Comparison of ENCODE assay signal across 23 cellular contexts in genomic region chr17:28087743-28088142, GRCh38. TPM values are rescaled to one million over a fixed set of nuclear protein-coding genes. Genes with fewer than 3 reads are reported as not detected.
DNase-seq lines count a peak whose midpoint lies in the region; ATAC-seq, FAIRE-seq and TF ChIP-seq lines count a peak whose summit lies in the region.
"Had no signal": no experiment of that assay in that cellular context is flagged by ENCODE, and none has a peak within 500 bp of the region (broad histone marks: within the 10 kb centered on the region; RNA-seq: fewer than 3 reads in every experiment).

No MANE protein-coding gene starts in this region.

- H3K4me1 ChIP-seq in A549 (peaks cover 15% of the 10 kb centered on the region), endodermal cell (ENCODE audit: control insufficient read depth, insufficient read depth, low read length) (no peaks in the 10 kb centered on the region), mucosa of descending colon (ENCODE audit: low read depth) (peaks cover 7% of the 10 kb centered on the region), psoas muscle (no peaks in the 10 kb centered on the region)
- H3K4me1 ChIP-seq: BE2C; BLaER1 treated with 17β-estradiol and CSF1 and Interleukin-3, amounts not matched to agents 10 nM and 100 nM had no signal

- CTCF ChIA-PET in A549 (lab: Yijun Ruan, JAX), result no interaction called here

- peak overlapping the region; percentile 15 for H3K27ac Mint-ChIP-seq in endodermal cell
- H3K27ac Mint-ChIP-seq: CD14-positive monocyte; CD4-positive, alpha-beta T cell; HFFc6 had no signal

- H3K36me3 ChIP-seq in endodermal cell (ENCODE audit: control insufficient read depth, insufficient read depth, low read length), result no peaks in the 10 kb centered on the region
- H3K36me3 ChIP-seq in mucosa of descending colon (ENCODE audit: low read depth), result no peaks in the 10 kb centered on the region
- no peaks in the 10 kb centered on the region for H3K36me3 ChIP-seq in psoas muscle (ENCODE audit: insufficient read depth in 1 of 2, low read depth in 1 of 2)
- H3K36me3 ChIP-seq: BE2C, HAP-1 had no signal

- TF ChIP-seq CTCF in A549 (IDR thresholded peaks at IDR 0.05) (no peak), D721Med (IDR thresholded peaks at IDR 0.05; ENCODE audit: insufficient read depth, missing control alignments) (no peak), endodermal cell (conservative IDR thresholded peaks at IDR 0.05) (no peak), mucosa of descending colon (IDR thresholded peaks at IDR 0.05) (no peak), psoas muscle (IDR thresholded peaks at IDR 0.05) (no peak)

- peaks cover 20% of the 10 kb centered on the region for H3K9me3 Mint-ChIP-seq in endodermal cell
- H3K9me3 Mint-ChIP-seq: CD14-positive monocyte, HFFc6 had no signal

- peaks cover 5% of the 10 kb centered on the region for H3K4me1 Mint-ChIP-seq in endodermal cell
- H3K4me1 Mint-ChIP-seq: CD14-positive monocyte had no signal

- no peak overlapping the region for H3K4me2 ChIP-seq in A549
- H3K4me2 ChIP-seq: BLaER1 treated with 17β-estradiol and CSF1 and Interleukin-3, amounts not matched to agents 10 nM and 100 nM had no signal

- no peak overlapping the region for H3K4me3 Mint-ChIP-seq in endodermal cell
- H3K4me3 Mint-ChIP-seq: CD14-positive monocyte; CD4-positive, alpha-beta T cell; HFFc6 had no signal

- ATAC-seq in A549 (no peak), mucosa of descending colon (peak; percentile 55), psoas muscle (no peak)

- intact Hi-C loops in mucosa of descending colon (cut with DNase I, micrococcal nuclease), result no loop called here
- intact Hi-C loops in psoas muscle (cut with DNase I), result no loop called here

- no peak overlapping the region for H3K9ac ChIP-seq in endodermal cell (ENCODE audit: extremely low read depth, low read length, poor library complexity, severe bottlenecking)
- H3K9ac ChIP-seq: BLaER1 treated with 17β-estradiol and CSF1 and Interleukin-3, amounts not matched to agents 10 nM and 100 nM had no signal

- H3K9me3 ChIP-seq in A549 (peaks cover 3% of the 10 kb centered on the region; the same call in 1 of the 3 replicates), endodermal cell (ENCODE audit: control insufficient read depth, low read length) (peaks cover 18% of the 10 kb centered on the region), mucosa of descending colon (no peaks in the 10 kb centered on the region), psoas muscle (no peaks in the 10 kb centered on the region)
- H3K9me3 ChIP-seq: BE2C, HAP-1 had no signal

- POLR2A ChIA-PET in A549 (lab: Yijun Ruan, JAX), result no interaction called here

- no peak for DNase-seq in A549 (ENCODE audit: low read depth in 1 of 2, low spot score in 1 of 2)
- no peak for DNase-seq in D721Med (ENCODE audit: insufficient read length, low spot score)
- no peak for DNase-seq in endodermal cell
- no peak for DNase-seq in mucosa of descending colon
- DNase-seq in stimulated activated CD4-positive, alpha-beta T cell treated with anti-CD3 and anti-CD28 coated beads, Interleukin-2, amount 100 ng/mL, for 48 hours, result no peak
- no peak for DNase-seq in psoas muscle
- DNase-seq in ACHN, result no peak
- DNase-seq: 8988T; AML-193; BE2C; Calu3; CD4-positive, alpha-beta T cell; COR-L47; DMS153; DND-41; GOT3; HFFc6 had no signal

- FAIRE-seq in A549 (lab: Jason Lieb, UNC) (peak; percentile 83), D721Med (lab: Jason Lieb, UNC) (peak; percentile 56)
- FAIRE-seq: G401.6, GM12892, H54 had no signal

- H3K27me3 Mint-ChIP-seq in endodermal cell (ENCODE audit: insufficient read depth), result no peaks in the 10 kb centered on the region
- H3K27me3 Mint-ChIP-seq: CD4-positive, alpha-beta T cell had no signal

- peaks cover 17% of the 10 kb centered on the region for H3K36me3 Mint-ChIP-seq in endodermal cell (ENCODE audit: low read depth)

- no peak for TF ChIP-seq EP300 in A549 (IDR thresholded peaks at IDR 0.05)

- H3K27ac ChIP-seq in A549 (no peak overlapping the region), endodermal cell (ENCODE audit: low read depth, low read length) (no peak overlapping the region), psoas muscle (no peak overlapping the region)
- H3K27ac ChIP-seq: BLaER1 treated with 17β-estradiol and CSF1 and Interleukin-3, amounts not matched to agents 10 nM and 100 nM had no signal

- H3K27me3 ChIP-seq in endodermal cell (ENCODE audit: control insufficient read depth, insufficient read depth, low read length, poor library complexity, severe bottlenecking) (no peaks in the 10 kb centered on the region), psoas muscle (ENCODE audit: insufficient read depth in 3 of 3, low read length in 2 of 3) (no peaks in the 10 kb centered on the region)
- H3K27me3 ChIP-seq: BE2C; BLaER1 treated with 17β-estradiol and CSF1 and Interleukin-3, amounts not matched to agents 10 nM and 100 nM had no signal

- TF ChIP-seq RAD21 in A549 (conservative IDR thresholded peaks at IDR 0.05 in 1 of 2, IDR thresholded peaks at IDR 0.05 in 1 of 2), result no peak

- in situ Hi-C loops in ACHN (cut with HindIII; ENCODE audit: low pct_ligation_motif_present, low pct_unique_long_range_greater_than_20kb, low sequenced_read_pairs), result no loop called here

- no peak for TF ChIP-seq POLR2A in A549 (IDR thresholded peaks at IDR 0.05; ENCODE audit: low read length)

- no peak overlapping the region for H3K4me3 ChIP-seq in A549
- no peak overlapping the region for H3K4me3 ChIP-seq in endodermal cell (ENCODE audit: low read length)
- no peak overlapping the region for H3K4me3 ChIP-seq in mucosa of descending colon
- no peak overlapping the region for H3K4me3 ChIP-seq in psoas muscle
- H3K4me3 ChIP-seq: BLaER1 treated with 17β-estradiol and CSF1 and Interleukin-3, amounts not matched to agents 10 nM and 100 nM; HAP-1 had no signal

TF ChIP-seq in A549, 52 proteins besides CTCF, POLR2A, EP300 and RAD21 (continues in another document):
- no peak for TF ChIP-seq BCL3 (IDR thresholded peaks at IDR 0.05)
- no peak for TF ChIP-seq EHF (CRISPR knock-in tag; IDR thresholded peaks at IDR 0.05)
- no peak for TF ChIP-seq GATA3 (IDR thresholded peaks at IDR 0.05; ENCODE audit: borderline replicate concordance)
- no peak for TF ChIP-seq PBX3 (IDR thresholded peaks at IDR 0.05)
- no peak for TF ChIP-seq KDM1A (IDR thresholded peaks at IDR 0.05; ENCODE audit: low read depth)
- no peak for TF ChIP-seq ZC3H11A (IDR thresholded peaks at IDR 0.05)
- no peak for TF ChIP-seq ELK1 (IDR thresholded peaks at IDR 0.05; ENCODE audit: low read depth, low read length)
- TF ChIP-seq HEYL (CRISPR knock-in tag; IDR thresholded peaks at IDR 0.05), result no peak
- no peak for TF ChIP-seq FOSL2 (IDR thresholded peaks at IDR 0.05)
- TF ChIP-seq FOSL2 (CRISPR knock-in tag; IDR thresholded peaks at IDR 0.05), result no peak
- TF ChIP-seq MYC (IDR thresholded peaks at IDR 0.05; ENCODE audit: borderline replicate concordance, low read length), result no peak
- no peak for TF ChIP-seq HES2 (IDR thresholded peaks at IDR 0.05)
- no peak for TF ChIP-seq ESRRA (IDR thresholded peaks at IDR 0.05; ENCODE audit: borderline replicate concordance, low read length)
- no peak for TF ChIP-seq SMC3 (IDR thresholded peaks at IDR 0.05)
- no peak for TF ChIP-seq POLR2AphosphoS2 (conservative IDR thresholded peaks at IDR 0.05; ENCODE audit: low read length)
- TF ChIP-seq SREBF2 (IDR thresholded peaks at IDR 0.05), result no peak
- TF ChIP-seq EHMT2 (IDR thresholded peaks at IDR 0.05; ENCODE audit: low read depth), result no peak

RNA-seq across cellular contexts. Expression of gene NLK, which starts 45.3 kb away (rescaled TPM):
- polyA plus RNA-seq in A549 (2011; rRNA removed) (26.5 and 45.3 TPM in 2 replicates), A549 (2017; fragmentation: RNase III; extraction: RNeasy Plus Mini Kit Qiagen cat#74134 plus additional on column Dnase treatment) (10.8 to 11.9 TPM (median 11.8 TPM) in 3 replicates), psoas muscle (1 to 10 TPM; 4.0 to 6.4 (median 4.5) TPM)
- 7.2 and 10.6 TPM in 2 replicates for polyA plus RNA-seq in A549 (2012; cell fraction: cytosol; rRNA removed)
- polyA plus RNA-seq in A549 (2012; cell fraction: nucleus; rRNA removed), result 8.8 and 9.6 TPM in 2 replicates
- polyA minus RNA-seq in A549 (2011; rRNA and poly(A)+ RNA removed), result 44.9 and 46.3 TPM in 2 replicates
- total RNA-seq in endodermal cell (10 to 100 TPM; 49.2 to 50.3 TPM), mucosa of descending colon (10 to 100 TPM; 20.4 to 24.1 (median 21.0) TPM), psoas muscle (10 to 100 TPM in 2 of 4 donors, 1 to 10 TPM in 2; 8.1 to 13.0 (median 9.9) TPM)
- polyA plus RNA-seq in endodermal cell (2013, experiment 1 of 2), result 29.8 TPM
- 26.1 TPM for polyA plus RNA-seq in endodermal cell (2013, experiment 2 of 2)
